ENCODE assay signal across 25 cellular contexts in the genomic region with DNA sequence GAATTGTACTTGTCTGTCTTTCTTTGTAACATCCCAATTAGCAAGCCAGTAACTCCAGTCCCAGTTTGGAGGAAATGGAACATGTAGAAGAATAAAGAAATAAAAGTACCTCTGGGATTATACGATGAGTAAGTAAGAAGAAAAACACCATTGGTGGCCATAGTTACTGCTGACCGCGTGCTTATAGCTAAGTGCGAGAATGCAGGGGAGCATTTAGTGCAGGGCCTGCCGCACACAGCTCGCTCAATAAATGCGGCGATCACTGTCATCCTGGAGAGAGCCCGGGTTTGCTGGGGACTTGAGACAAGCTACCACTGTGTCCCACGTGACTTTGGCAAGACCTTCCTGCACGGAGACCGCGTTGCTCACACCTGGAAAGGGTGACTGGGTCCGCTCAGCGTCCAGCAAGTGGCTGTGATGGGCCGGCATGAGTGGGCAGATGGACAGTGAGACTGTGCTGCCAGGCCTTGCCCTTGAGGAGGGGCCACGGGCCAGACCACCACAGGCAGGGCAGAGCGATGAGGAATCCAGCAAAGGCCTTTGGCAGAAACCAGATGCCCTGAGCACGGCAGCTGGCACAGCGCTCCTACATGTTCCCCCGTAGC. TPM values are rescaled to one million over a fixed set of nuclear protein-coding genes. Genes with fewer than 3 reads are reported as not detected.
DNase-seq lines count a peak whose midpoint lies in the region; ATAC-seq and TF ChIP-seq lines count a peak whose summit lies in the region.
"Had no signal": no experiment of that assay in that cellular context is flagged by ENCODE, and none has a peak within 500 bp of the region (broad histone marks: within the 10 kb centered on the region; RNA-seq: fewer than 3 reads in every experiment).

No MANE protein-coding gene starts in this region.

- H3K27me3 Mint-ChIP-seq in chondrocyte (ENCODE audit: low read depth): no peaks in the 10 kb centered on the region
- H3K27me3 Mint-ChIP-seq: activated B cell treated with CpG ODN at 0.5 μM for 24 hours; activated T-helper 17 cell treated with anti-CD3 and anti-CD28 coated beads, Interleukin-2, amount 50 U/mL, for 72 hours; effector memory CD8-positive, alpha-beta T cell had no signal

- H3K9me3 ChIP-seq in heart right ventricle (no peaks in the 10 kb centered on the region), tibial artery (no peaks in the 10 kb centered on the region)
- H3K9me3 ChIP-seq: A549, prostate gland, vagina had no signal

- no peaks in the 10 kb centered on the region for H3K9me3 Mint-ChIP-seq in chondrocyte (ENCODE audit: low read depth)
- H3K9me3 Mint-ChIP-seq: activated B cell treated with CpG ODN at 0.5 μM for 24 hours; activated T-helper 17 cell treated with anti-CD3 and anti-CD28 coated beads, Interleukin-2, amount 50 U/mL, for 72 hours; effector memory CD8-positive, alpha-beta T cell; neural crest cell had no signal

- H3K27ac Mint-ChIP-seq in chondrocyte (ENCODE audit: unreplicated experiment): no peak overlapping the region
- H3K27ac Mint-ChIP-seq: activated B cell treated with CpG ODN at 0.5 μM for 24 hours; activated T-helper 17 cell treated with anti-CD3 and anti-CD28 coated beads, Interleukin-2, amount 50 U/mL, for 72 hours; effector memory CD8-positive, alpha-beta T cell had no signal

- H3K4me3 Mint-ChIP-seq in chondrocyte (ENCODE audit: unreplicated experiment): no peak overlapping the region
- H3K4me3 Mint-ChIP-seq: activated B cell treated with CpG ODN at 0.5 μM for 24 hours; activated T-helper 17 cell treated with anti-CD3 and anti-CD28 coated beads, Interleukin-2, amount 50 U/mL, for 72 hours; effector memory CD8-positive, alpha-beta T cell; neural crest cell had no signal

- H3K4me1 ChIP-seq in heart right ventricle (peaks cover 10 to 55% (median 47%) of the 10 kb centered on the region in 9 donors), tibial artery (peaks cover 0 to 45% (median 14%) of the 10 kb centered on the region in 4 donors)

- H3K27ac ChIP-seq in heart right ventricle (peak overlapping the region in 4 of 10 donors; percentile 80 to 88 (median 84)), tibial artery (peak overlapping the region; percentile 62 to 67), substantia nigra (ENCODE audit: low read depth, low read length, poor library complexity, severe bottlenecking) (no peak overlapping the region)
- H3K27ac ChIP-seq: prostate gland had no signal

- H3K4me3 ChIP-seq in heart right ventricle (no peak overlapping the region), tibial artery (no peak overlapping the region)
- H3K4me3 ChIP-seq: A549, prostate gland, vagina had no signal

- 95 to 96% methylated on average over 21 of the region's 21 CpGs for WGBS in heart right ventricle, 2 donors

- H3K36me3 ChIP-seq in heart right ventricle: peaks cover 0 to 89% (median 33%) of the 10 kb centered on the region in 9 donors
- H3K36me3 ChIP-seq in tibial artery: peaks cover 26 to 93% (median 65%) of the 10 kb centered on the region in 3 donors

- DNase-seq in Right ventricle myocardium superior (peak; percentile 39), heart right ventricle (no peak), chondrocyte (ENCODE audit: low spot score) (peak; percentile 83), mesenteric fat pad (ENCODE audit: low spot score) (peak; percentile 75), tibial artery (peak in 1 of 2 donors; percentile 60), substantia nigra (lab: John Stamatoyannopoulos, UW) (no peak), NCI-H2227 (lab: John Stamatoyannopoulos, UW; ENCODE audit: unreplicated experiment) (no peak)
- DNase-seq: activated B cell treated with CpG ODN at 0.5 μM for 24 hours; C1 segment of cervical spinal cord; DMS79 treated with DMSO at 0.1 percent for 48 hours; effector memory CD8-positive, alpha-beta T cell; foreskin melanocyte; KG1; MM.1S; NCI-H1417; NCI-H2081; NCI-H446 treated with DMSO at 0.1 percent for 48 hours; stimulated activated CD4-positive, alpha-beta T cell treated with anti-CD3 and anti-CD28 coated beads, Interleukin-1b, Interleukin-23, amount 100 ng/mL, for 48 hours had no signal

- peaks cover 12% of the 10 kb centered on the region for H3K36me3 Mint-ChIP-seq in chondrocyte (ENCODE audit: low read depth)

- TF ChIP-seq CTCF in heart right ventricle (IDR thresholded peaks at IDR 0.05): no peak
- TF ChIP-seq CTCF in chondrocyte (IDR thresholded peaks at IDR 0.05): no peak
- TF ChIP-seq CTCF in tibial artery (IDR thresholded peaks at IDR 0.05): no peak

- ATAC-seq in Right ventricle myocardium superior (ENCODE audit: poor library complexity) (no peak), heart right ventricle (no peak), GM21515 (IDR thresholded peaks at IDR 0.05; ENCODE audit: unreplicated experiment) (no peak)
- ATAC-seq: activated T-helper 17 cell treated with anti-CD3 and anti-CD28 coated beads, Interleukin-2, amount 50 U/mL, for 72 hours; effector memory CD8-positive, alpha-beta T cell; HCT116 had no signal

- H3K27me3 ChIP-seq in heart right ventricle (no peaks in the 10 kb centered on the region), tibial artery (no peaks in the 10 kb centered on the region)
- H3K27me3 ChIP-seq: vagina had no signal

- H3K4me1 Mint-ChIP-seq in chondrocyte (ENCODE audit: low read depth): peaks cover 28% of the 10 kb centered on the region
- H3K4me1 Mint-ChIP-seq: activated T-helper 17 cell treated with anti-CD3 and anti-CD28 coated beads, Interleukin-2, amount 50 U/mL, for 72 hours had no signal

- intact Hi-C loops in Right ventricle myocardium superior (cut with DNase I): loop anchor here (5.0 kb wide), 1 partner anchor 42 kb away; no protein-coding TSS in a partner anchor
- intact Hi-C loops in heart right ventricle (cut with DNase I): loop anchor here in 6 of 10 donors (5.0 kb wide), 3 partner anchors 42 to 87 kb away; a partner anchor contains a TSS
- intact Hi-C loops in tibial artery (cut with DNase I; ENCODE audit: low total_unique reads): loop anchor here (10.0 kb wide), 1 partner anchor 1610 kb away; no protein-coding TSS in a partner anchor

RNA-seq across cellular contexts. Expression of a gene that starts 54.8 kb away (rescaled TPM):
- total RNA-seq in Right ventricle myocardium superior (141 TPM), heart right ventricle (100 to 1,000 TPM; 100 to 204 (median 175) TPM), chondrocyte (38.0 to 51.2 TPM (median 41.8 TPM) in 3 replicates), mesenteric fat pad (63.6 TPM)
- 100 to 1,000 TPM in 1 of 2 donors, 10 to 100 TPM in 1; 49.2 to 126 TPM for polyA plus RNA-seq in heart right ventricle

Comparison
In these comparisons a context has a peak if more than half of its experiments do, and no peak if none do; other contexts are left out.
1. DNase-seq: peak in Right ventricle myocardium superior (single experiment), chondrocyte (single experiment) and mesenteric fat pad (single experiment); none in heart right ventricle (0 of 2), substantia nigra (0 of 49) and NCI-H2227 (single experiment).